In the genomic region with DNA sequence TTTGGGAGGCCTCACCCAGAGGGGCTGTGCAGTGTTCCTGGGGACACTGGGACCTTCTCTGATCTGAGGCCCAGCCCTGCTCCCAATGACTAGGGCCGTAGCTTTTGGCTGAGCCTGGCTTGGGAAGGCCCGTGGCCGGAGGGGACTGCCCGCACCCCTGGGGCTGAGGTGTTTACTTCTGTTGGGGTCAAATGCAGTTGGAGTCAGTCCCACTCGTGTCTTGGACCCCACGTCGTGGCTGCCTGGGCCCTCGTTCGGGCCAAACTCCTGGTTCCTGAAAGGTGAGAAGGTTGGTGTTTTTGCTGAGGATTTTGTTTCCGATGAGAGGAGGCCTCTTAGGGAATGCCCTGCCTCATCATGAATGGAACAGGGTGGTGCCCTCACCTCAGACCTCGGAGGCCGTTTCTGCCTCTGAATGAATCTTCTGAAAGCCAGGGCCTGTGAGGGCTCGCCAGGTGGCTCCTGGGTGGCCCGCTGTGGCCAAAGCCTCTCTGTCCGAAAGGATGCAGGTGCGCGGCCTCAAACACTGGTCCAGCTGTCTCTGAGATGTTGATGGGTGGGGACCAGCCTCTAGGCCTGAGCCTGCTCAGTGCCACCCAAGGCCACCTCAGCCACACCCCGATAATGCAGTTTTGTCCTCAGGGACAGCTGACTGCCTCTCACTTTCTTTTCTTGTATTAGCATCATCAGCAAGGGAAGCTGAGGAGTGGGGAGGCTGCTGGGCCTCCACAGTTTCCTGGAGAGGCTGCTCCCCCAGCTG, we compare ENCODE assay signal across 1 cellular context.
TF ChIP-seq lines count a peak whose summit lies in the region.

No MANE protein-coding gene starts in this region.

TF ChIP-seq in IMR-90, 13 proteins besides CTCF, POLR2A, EP300 and RAD21:
- TF ChIP-seq BHLHE40 (IDR thresholded peaks at IDR 0.05; ENCODE audit: low read depth, low read length) (no peak), RCOR1 (IDR thresholded peaks at IDR 0.05; ENCODE audit: insufficient replicate concordance, low read length) (no peak), MXI1 (IDR thresholded peaks at IDR 0.05; ENCODE audit: borderline replicate concordance, low read depth, low read length) (no peak), RFX5 (IDR thresholded peaks at IDR 0.05; ENCODE audit: low read depth, low read length) (no peak), FOS (IDR thresholded peaks at IDR 0.05; ENCODE audit: low read depth, low read length) (no peak), MAFK (IDR thresholded peaks at IDR 0.05; ENCODE audit: low read depth, low read length) (no peak)
- TF ChIP-seq, protein P1, sequence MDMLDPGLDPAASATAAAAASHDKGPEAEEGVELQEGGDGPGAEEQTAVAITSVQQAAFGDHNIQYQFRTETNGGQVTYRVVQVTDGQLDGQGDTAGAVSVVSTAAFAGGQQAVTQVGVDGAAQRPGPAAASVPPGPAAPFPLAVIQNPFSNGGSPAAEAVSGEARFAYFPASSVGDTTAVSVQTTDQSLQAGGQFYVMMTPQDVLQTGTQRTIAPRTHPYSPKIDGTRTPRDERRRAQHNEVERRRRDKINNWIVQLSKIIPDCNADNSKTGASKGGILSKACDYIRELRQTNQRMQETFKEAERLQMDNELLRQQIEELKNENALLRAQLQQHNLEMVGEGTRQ (IDR thresholded peaks at IDR 0.05; ENCODE audit: low read depth, low read length): no peak
